In the genomic region with DNA sequence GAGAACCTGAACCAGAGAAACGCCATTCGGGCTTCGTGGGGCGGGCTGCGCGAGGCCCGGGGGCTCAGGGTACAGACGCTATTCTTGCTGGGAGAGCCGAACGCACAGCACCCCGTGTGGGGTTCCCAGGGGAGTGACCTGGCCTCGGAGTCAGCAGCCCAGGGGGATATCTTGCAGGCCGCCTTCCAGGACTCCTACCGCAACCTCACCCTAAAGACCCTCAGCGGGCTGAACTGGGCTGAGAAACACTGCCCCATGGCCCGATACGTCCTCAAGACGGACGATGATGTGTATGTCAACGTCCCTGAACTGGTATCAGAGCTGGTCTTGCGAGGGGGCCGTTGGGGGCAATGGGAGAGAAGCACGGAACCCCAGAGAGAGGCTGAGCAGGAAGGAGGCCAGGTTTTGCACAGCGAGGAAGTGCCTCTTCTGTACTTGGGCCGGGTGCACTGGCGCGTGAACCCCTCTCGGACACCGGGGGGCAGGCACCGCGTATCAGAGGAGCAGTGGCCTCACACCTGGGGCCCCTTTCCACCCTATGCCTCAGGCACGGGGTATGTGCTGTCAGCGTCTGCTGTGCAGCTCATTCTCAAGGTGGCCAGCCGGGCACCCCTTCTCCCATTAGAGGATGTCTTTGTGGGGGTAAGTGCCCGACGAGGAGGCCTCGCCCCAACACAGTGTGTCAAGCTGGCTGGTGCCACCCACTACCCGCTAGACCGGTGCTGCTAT, we compare ENCODE assay signal across 1 cellular context.
TF ChIP-seq lines count a peak whose summit lies in the region.

No MANE protein-coding gene starts in this region.

TF ChIP-seq in HepG2, 621 proteins besides CTCF, POLR2A, EP300 and RAD21 (continued from another document and continues in another):
- TF ChIP-seq, protein P1, sequence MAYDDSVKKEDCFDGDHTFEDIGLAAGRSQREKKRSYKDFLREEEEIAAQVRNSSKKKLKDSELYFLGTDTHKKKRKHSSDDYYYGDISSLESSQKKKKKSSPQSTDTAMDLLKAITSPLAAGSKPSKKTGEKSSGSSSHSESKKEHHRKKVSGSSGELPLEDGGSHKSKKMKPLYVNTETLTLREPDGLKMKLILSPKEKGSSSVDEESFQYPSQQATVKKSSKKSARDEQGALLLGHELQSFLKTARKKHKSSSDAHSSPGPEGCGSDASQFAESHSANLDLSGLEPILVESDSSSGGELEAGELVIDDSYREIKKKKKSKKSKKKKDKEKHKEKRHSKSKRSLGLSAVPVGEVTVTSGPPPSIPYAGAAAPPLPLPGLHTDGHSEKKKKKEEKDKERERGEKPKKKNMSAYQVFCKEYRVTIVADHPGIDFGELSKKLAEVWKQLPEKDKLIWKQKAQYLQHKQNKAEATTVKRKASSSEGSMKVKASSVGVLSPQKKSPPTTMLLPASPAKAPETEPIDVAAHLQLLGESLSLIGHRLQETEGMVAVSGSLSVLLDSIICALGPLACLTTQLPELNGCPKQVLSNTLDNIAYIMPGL (CRISPR knock-in tag; IDR thresholded peaks at IDR 0.05; ENCODE audit: borderline replicate concordance in 1 of 2, low read depth in 1 of 2), result no peak
- no peak for TF ChIP-seq ZNF850 (CRISPR knock-in tag; conservative IDR thresholded peaks at IDR 0.05)
- no peak for TF ChIP-seq BHLHE40 (IDR thresholded peaks at IDR 0.05; ENCODE audit: low read length)
- TF ChIP-seq, protein P2, sequence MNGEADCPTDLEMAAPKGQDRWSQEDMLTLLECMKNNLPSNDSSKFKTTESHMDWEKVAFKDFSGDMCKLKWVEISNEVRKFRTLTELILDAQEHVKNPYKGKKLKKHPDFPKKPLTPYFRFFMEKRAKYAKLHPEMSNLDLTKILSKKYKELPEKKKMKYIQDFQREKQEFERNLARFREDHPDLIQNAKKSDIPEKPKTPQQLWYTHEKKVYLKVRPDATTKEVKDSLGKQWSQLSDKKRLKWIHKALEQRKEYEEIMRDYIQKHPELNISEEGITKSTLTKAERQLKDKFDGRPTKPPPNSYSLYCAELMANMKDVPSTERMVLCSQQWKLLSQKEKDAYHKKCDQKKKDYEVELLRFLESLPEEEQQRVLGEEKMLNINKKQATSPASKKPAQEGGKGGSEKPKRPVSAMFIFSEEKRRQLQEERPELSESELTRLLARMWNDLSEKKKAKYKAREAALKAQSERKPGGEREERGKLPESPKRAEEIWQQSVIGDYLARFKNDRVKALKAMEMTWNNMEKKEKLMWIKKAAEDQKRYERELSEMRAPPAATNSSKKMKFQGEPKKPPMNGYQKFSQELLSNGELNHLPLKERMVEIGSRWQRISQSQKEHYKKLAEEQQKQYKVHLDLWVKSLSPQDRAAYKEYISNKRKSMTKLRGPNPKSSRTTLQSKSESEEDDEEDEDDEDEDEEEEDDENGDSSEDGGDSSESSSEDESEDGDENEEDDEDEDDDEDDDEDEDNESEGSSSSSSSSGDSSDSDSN (CRISPR knock-in tag; IDR thresholded peaks at IDR 0.05), result no peak
- TF ChIP-seq IRF2 (CRISPR knock-in tag; IDR thresholded peaks at IDR 0.05), result no peak
- peak; percentile 10; the same call in 1 of the 2 replicates for TF ChIP-seq HIVEP1 (CRISPR knock-in tag; IDR thresholded peaks at IDR 0.05)
- TF ChIP-seq IRX3 (CRISPR knock-in tag; IDR thresholded peaks at IDR 0.05; ENCODE audit: borderline replicate concordance, low read depth), result 0 out of 2 replicates have a peak, but pooled peaks have one; percentile 32
- TF ChIP-seq CBX2 (IDR thresholded peaks at IDR 0.05; ENCODE audit: low read depth, low read length), result no peak
- no peak for TF ChIP-seq CBX2 (CRISPR knock-in tag; IDR thresholded peaks at IDR 0.05; ENCODE audit: low read depth)
- no peak for TF ChIP-seq ETV6 (CRISPR knock-in tag; conservative IDR thresholded peaks at IDR 0.05)
- TF ChIP-seq NFKBIZ (CRISPR knock-in tag; IDR thresholded peaks at IDR 0.05), result no peak
- TF ChIP-seq HNRNPLL (IDR thresholded peaks at IDR 0.05; ENCODE audit: low read depth, low read length, poor library complexity, severe bottlenecking), result no peak
- 0 out of 2 replicates have a peak, but pooled peaks have one; percentile 28 for TF ChIP-seq ZNF501 (CRISPR knock-in tag; IDR thresholded peaks at IDR 0.05)
- TF ChIP-seq TCF7 (IDR thresholded peaks at IDR 0.05; ENCODE audit: low read depth), result no peak
- TF ChIP-seq, protein P3, sequence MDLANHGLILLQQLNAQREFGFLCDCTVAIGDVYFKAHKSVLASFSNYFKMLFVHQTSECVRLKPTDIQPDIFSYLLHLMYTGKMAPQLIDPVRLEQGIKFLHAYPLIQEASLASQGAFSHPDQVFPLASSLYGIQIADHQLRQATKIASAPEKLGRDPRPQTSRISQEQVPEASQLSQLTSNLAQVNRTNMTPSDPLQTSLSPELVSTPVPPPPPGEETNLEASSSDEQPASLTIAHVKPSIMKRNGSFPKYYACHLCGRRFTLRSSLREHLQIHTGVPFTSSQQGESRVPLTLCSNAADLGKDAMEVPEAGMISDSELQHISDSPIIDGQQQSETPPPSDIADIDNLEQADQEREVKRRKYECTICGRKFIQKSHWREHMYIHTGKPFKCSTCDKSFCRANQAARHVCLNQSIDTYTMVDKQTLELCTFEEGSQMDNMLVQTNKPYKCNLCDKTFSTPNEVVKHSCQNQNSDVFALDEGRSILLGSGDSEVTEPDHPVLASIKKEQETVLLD (CRISPR knock-in tag; IDR thresholded peaks at IDR 0.05; ENCODE audit: low read depth), result no peak
- TF ChIP-seq, protein P4, sequence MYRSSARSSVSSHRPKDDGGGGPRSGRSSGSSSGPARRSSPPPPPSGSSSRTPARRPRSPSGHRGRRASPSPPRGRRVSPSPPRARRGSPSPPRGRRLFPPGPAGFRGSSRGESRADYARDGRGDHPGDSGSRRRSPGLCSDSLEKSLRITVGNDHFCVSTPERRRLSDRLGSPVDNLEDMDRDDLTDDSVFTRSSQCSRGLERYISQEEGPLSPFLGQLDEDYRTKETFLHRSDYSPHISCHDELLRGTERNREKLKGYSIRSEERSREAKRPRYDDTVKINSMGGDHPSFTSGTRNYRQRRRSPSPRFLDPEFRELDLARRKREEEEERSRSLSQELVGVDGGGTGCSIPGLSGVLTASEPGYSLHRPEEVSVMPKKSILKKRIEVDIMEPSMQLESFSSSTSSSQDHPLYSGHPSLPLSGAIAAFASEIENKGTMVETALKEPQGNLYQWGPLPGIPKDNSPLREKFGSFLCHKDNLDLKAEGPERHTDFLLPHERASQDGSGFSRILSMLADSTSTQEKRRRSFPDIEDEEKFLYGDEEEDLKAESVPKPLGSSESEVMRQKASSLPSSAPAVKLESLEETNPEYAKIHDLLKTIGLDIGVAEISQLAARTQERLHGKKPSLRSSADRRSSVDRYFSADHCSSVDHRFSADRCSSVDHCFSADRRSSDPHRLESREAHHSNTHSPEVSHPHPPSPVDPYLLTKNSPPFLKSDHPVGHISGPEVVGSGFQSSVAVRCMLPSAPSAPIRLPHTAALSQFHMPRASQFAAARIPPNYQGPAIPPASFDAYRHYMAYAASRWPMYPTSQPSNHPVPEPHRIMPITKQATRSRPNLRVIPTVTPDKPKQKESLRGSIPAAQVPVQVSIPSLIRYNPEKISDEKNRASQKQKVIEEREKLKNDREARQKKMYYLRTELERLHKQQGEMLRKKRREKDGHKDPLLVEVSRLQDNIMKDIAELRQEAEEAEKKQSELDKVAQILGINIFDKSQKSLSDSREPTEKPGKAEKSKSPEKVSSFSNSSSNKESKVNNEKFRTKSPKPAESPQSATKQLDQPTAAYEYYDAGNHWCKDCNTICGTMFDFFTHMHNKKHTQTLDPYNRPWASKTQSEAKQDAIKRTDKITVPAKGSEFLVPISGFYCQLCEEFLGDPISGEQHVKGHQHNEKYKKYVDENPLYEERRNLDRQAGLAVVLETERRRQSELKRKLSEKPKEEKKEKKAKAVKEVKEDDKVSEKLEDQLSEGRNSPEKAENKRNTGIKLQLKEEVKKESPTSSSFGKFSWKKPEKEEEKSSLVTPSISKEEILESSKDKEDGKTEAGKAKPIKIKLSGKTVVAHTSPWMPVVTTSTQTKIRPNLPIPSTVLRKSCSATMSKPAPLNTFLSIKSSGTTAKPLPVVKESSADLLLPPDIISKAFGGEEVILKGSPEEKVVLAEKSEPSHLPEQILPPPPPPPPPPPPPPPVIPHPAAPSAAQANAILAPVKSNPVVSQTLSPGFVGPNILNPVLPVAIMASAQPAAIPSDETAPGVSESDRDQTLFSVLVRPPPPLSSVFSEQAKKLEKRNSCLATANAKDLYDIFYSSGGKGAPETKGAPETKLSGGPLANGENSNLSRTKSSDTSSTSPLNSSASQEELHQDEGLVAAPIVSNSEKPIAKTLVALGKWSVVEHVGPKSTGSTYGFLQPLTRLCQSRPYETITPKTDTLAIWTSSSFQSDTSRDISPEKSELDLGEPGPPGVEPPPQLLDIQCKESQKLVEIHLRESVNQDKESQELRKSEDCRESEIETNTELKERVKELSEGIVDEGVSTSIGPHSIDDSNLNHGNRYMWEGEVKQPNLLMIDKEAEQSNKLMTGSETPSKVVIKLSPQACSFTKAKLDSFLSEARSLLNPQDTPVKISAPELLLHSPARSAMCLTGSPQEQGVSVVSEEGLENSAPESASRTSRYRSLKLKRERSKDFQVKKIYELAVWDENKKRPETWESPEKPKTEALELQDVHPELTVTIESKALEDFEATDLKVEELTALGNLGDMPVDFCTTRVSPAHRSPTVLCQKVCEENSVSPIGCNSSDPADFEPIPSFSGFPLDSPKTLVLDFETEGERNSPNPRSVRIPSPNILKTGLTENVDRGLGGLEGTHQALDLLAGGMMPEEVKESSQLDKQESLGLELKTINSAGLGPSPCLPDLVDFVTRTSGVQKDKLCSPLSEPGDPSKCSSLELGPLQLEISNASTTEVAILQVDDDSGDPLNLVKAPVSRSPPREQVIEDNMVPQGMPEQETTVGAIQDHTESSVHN (CRISPR knock-in tag; IDR thresholded peaks at IDR 0.05), result no peak
- no peak for TF ChIP-seq ZNF605 (CRISPR knock-in tag; IDR thresholded peaks at IDR 0.05)
- no peak for TF ChIP-seq AHR (CRISPR knock-in tag; IDR thresholded peaks at IDR 0.05)
- TF ChIP-seq, protein P5, sequence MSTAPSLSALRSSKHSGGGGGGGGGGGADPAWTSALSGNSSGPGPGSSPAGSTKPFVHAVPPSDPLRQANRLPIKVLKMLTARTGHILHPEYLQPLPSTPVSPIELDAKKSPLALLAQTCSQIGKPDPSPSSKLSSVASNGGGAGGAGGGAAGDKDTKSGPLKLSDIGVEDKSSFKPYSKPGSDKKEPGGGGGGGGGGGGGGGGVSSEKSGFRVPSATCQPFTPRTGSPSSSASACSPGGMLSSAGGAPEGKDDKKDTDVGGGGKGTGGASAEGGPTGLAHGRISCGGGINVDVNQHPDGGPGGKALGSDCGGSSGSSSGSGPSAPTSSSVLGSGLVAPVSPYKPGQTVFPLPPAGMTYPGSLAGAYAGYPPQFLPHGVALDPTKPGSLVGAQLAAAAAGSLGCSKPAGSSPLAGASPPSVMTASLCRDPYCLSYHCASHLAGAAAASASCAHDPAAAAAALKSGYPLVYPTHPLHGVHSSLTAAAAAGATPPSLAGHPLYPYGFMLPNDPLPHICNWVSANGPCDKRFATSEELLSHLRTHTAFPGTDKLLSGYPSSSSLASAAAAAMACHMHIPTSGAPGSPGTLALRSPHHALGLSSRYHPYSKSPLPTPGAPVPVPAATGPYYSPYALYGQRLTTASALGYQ (CRISPR knock-in tag; IDR thresholded peaks at IDR 0.05), result no peak
- TF ChIP-seq NCOA2 (CRISPR knock-in tag; IDR thresholded peaks at IDR 0.05), result no peak
- no peak for TF ChIP-seq TSC22D2 (CRISPR knock-in tag; IDR thresholded peaks at IDR 0.05; ENCODE audit: borderline replicate concordance)
- no peak for TF ChIP-seq STAT5B (CRISPR knock-in tag; IDR thresholded peaks at IDR 0.05)
- TF ChIP-seq, protein P6, sequence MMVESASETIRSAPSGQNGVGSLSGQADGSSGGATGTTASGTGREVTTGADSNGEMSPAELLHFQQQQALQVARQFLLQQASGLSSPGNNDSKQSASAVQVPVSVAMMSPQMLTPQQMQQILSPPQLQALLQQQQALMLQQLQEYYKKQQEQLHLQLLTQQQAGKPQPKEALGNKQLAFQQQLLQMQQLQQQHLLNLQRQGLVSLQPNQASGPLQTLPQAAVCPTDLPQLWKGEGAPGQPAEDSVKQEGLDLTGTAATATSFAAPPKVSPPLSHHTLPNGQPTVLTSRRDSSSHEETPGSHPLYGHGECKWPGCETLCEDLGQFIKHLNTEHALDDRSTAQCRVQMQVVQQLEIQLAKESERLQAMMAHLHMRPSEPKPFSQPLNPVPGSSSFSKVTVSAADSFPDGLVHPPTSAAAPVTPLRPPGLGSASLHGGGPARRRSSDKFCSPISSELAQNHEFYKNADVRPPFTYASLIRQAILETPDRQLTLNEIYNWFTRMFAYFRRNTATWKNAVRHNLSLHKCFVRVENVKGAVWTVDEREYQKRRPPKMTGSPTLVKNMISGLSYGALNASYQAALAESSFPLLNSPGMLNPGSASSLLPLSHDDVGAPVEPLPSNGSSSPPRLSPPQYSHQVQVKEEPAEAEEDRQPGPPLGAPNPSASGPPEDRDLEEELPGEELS (CRISPR knock-in tag; IDR thresholded peaks at IDR 0.05), result no peak
- TF ChIP-seq, protein P7, sequence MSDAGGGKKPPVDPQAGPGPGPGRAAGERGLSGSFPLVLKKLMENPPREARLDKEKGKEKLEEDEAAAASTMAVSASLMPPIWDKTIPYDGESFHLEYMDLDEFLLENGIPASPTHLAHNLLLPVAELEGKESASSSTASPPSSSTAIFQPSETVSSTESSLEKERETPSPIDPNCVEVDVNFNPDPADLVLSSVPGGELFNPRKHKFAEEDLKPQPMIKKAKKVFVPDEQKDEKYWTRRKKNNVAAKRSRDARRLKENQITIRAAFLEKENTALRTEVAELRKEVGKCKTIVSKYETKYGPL (CRISPR knock-in tag; IDR thresholded peaks at IDR 0.05), result no peak
- TF ChIP-seq ZNF263 (CRISPR knock-in tag; IDR thresholded peaks at IDR 0.05), result no peak
- no peak for TF ChIP-seq ATAD3A (CRISPR knock-in tag; IDR thresholded peaks at IDR 0.05)
